Comparison of ENCODE assay signal across 22 cellular contexts in genomic region chr7:139051655-139052054, GRCh38. TPM values are rescaled to one million over a fixed set of nuclear protein-coding genes. Genes with fewer than 3 reads are reported as not detected.
DNase-seq lines count a peak whose midpoint lies in the region; ATAC-seq, FAIRE-seq and TF ChIP-seq lines count a peak whose summit lies in the region.
"Had no signal": no experiment of that assay in that cellular context is flagged by ENCODE, and none has a peak within 500 bp of the region (broad histone marks: within the 10 kb centered on the region; RNA-seq: fewer than 3 reads in every experiment).

No MANE protein-coding gene starts in this region.

- no peaks in the 10 kb centered on the region for H3K9me1 ChIP-seq in K562 (ENCODE audit: control insufficient read depth, insufficient read depth, low read length)

- in situ Hi-C loops in HepG2 (cut with HindIII; ENCODE audit: extremely low pct_ligation_motif_present, low pct_unique_long_range_greater_than_20kb) (no loop called here), K562 (cut with MboI) (no loop called here)

- BruUV-seq in HepG2 (replicated peaks; lab: Mats Ljungman, UMichigan) (no TSS peak), K562 (replicated peaks; lab: Mats Ljungman, UMichigan) (no TSS peak)

- H3K27me3 Mint-ChIP-seq in activated CD8-positive, alpha-beta memory T cell treated with anti-CD3 and anti-CD28 coated beads, Interleukin-2, amount 10 ng/mL, durations not matched to agents 7 days and 5 days, result no peaks in the 10 kb centered on the region
- H3K27me3 Mint-ChIP-seq: CD4-positive, alpha-beta memory T cell had no signal

- H4K20me1 ChIP-seq in HepG2 (ENCODE audit: insufficient read depth, low read length), result no peaks in the 10 kb centered on the region
- H4K20me1 ChIP-seq in K562 (replicated peaks; ENCODE audit: control insufficient read depth, insufficient read depth, low read length), result no peaks in the 10 kb centered on the region

- H3K27ac ChIP-seq in HepG2 (ENCODE audit: extremely low read length, insufficient read depth, low read length), result no peak overlapping the region
- H3K27ac ChIP-seq in right lobe of liver, result no peak overlapping the region
- no peak overlapping the region for H3K27ac ChIP-seq in K562 (ENCODE audit: extremely low read depth, low read depth, low read length)
- H3K27ac ChIP-seq: C4-2B, HL-60 had no signal

- no peak for FAIRE-seq in HepG2 (lab: Jason Lieb, UNC)
- no peak for FAIRE-seq in K562 (lab: Jason Lieb, UNC)
- FAIRE-seq: GM12892, GM18507 had no signal

- no peak overlapping the region for H3K4me3 ChIP-seq in HepG2 (replicated peaks in 1 of 3; ENCODE audit: insufficient read depth in 1 of 3, low read depth in 2 of 3, low read length in 3 of 3)
- no peak overlapping the region for H3K4me3 ChIP-seq in right lobe of liver
- H3K4me3 ChIP-seq in K562, result no peak overlapping the region

- H3K4me1 Mint-ChIP-seq in activated CD8-positive, alpha-beta memory T cell treated with anti-CD3 and anti-CD28 coated beads, Interleukin-2, amount 10 ng/mL, durations not matched to agents 7 days and 5 days, result peaks cover 60% of the 10 kb centered on the region

- H3K4me2 ChIP-seq in HepG2 (ENCODE audit: low read depth, low read length) (no peak overlapping the region), K562 (ENCODE audit: insufficient read depth, low read length) (no peak overlapping the region)

- H3K4me3 Mint-ChIP-seq in activated CD8-positive, alpha-beta memory T cell treated with anti-CD3 and anti-CD28 coated beads, Interleukin-2, amount 10 ng/mL, durations not matched to agents 7 days and 5 days, result no peak overlapping the region
- H3K4me3 Mint-ChIP-seq: CD4-positive, alpha-beta memory T cell; HFFc6 had no signal

- H3K9me3 ChIP-seq in HepG2 (ENCODE audit: low read length), result no peaks in the 10 kb centered on the region
- no peaks in the 10 kb centered on the region for H3K9me3 ChIP-seq in right lobe of liver
- H3K9me3 ChIP-seq in K562 (replicated peaks; ENCODE audit: control insufficient read depth, insufficient read depth, low read depth, low read length), result no peaks in the 10 kb centered on the region

- POLR2A ChIA-PET in HepG2 (lab: Yijun Ruan, JAX) (no interaction called here), K562 (lab: Yijun Ruan, JAX) (interaction anchor here (1.3 to 1.4 kb wide), 3 partner anchors 13 to 22 kb away, joined by 3 to 5 read pairs (median 5); no protein-coding TSS in a partner anchor)

- H2AFZ ChIP-seq in HepG2 (ENCODE audit: low read length) (no peak overlapping the region), K562 (ENCODE audit: low read depth, low read length) (no peak overlapping the region)

- no peak for ATAC-seq in activated CD8-positive, alpha-beta memory T cell treated with anti-CD3 and anti-CD28 coated beads, Interleukin-2, amount 10 ng/mL, durations not matched to agents 7 days and 5 days
- ATAC-seq in HepG2 (no peak), right lobe of liver (no peak), K562 (no peak), GM21825 (IDR thresholded peaks at IDR 0.05; ENCODE audit: unreplicated experiment) (no peak)
- ATAC-seq: HCT116 had no signal

- no peaks in the 10 kb centered on the region for H3K27me3 ChIP-seq in HepG2 (ENCODE audit: control insufficient read depth in 1 of 2, insufficient read depth in 2 of 2, low read length in 2 of 2)
- no peaks in the 10 kb centered on the region for H3K27me3 ChIP-seq in right lobe of liver
- no peaks in the 10 kb centered on the region for H3K27me3 ChIP-seq in K562 (ENCODE audit: control insufficient read depth in 2 of 2, insufficient read depth in 2 of 2, low read length in 2 of 2)

- intact Hi-C loops in HepG2 (cut with micrococcal nuclease; ENCODE audit: unreplicated experiment), result no loop called here
- intact Hi-C loops in right lobe of liver (cut with DNase I), result no loop called here
- intact Hi-C loops in K562 (cut with micrococcal nuclease), result no loop called here
- intact Hi-C loops in posterior cingulate gyrus (cut with DNase I), result no loop called here

- CTCF ChIA-PET in activated CD8-positive, alpha-beta memory T cell treated with anti-CD3 and anti-CD28 coated beads, Interleukin-2, amount 10 ng/mL, durations not matched to agents 7 days and 5 days (lab: Charles Lee), result interaction anchor here (1.1 to 4.3 kb wide), 5 partner anchors 12 to 34 kb away, joined by 3 to 22 read pairs (median 8); no protein-coding TSS in a partner anchor
- CTCF ChIA-PET in HepG2 (lab: Yijun Ruan, JAX; ENCODE audit: low intra/inter-chr PET ratio, low total read pairs), result no interaction called here
- CTCF ChIA-PET in K562 (lab: Yijun Ruan, JAX; ENCODE audit: low intra/inter-chr PET ratio), result no interaction called here

- peaks cover 75% of the 10 kb centered on the region for H3K36me3 Mint-ChIP-seq in activated CD8-positive, alpha-beta memory T cell treated with anti-CD3 and anti-CD28 coated beads, Interleukin-2, amount 10 ng/mL, durations not matched to agents 7 days and 5 days

- H3K4me1 ChIP-seq in HepG2 (ENCODE audit: insufficient read depth, low read length) (no peaks in the 10 kb centered on the region), right lobe of liver (no peaks in the 10 kb centered on the region), K562 (replicated peaks in 1 of 2; ENCODE audit: control insufficient read depth in 2 of 2, insufficient read depth in 2 of 2, low read length in 2 of 2) (peaks cover 0 to 3% of the 10 kb centered on the region in 2 experiments; a peak in 2 of 5 replicates)

- peak overlapping the region; percentile 36 for H3K27ac Mint-ChIP-seq in activated CD8-positive, alpha-beta memory T cell treated with anti-CD3 and anti-CD28 coated beads, Interleukin-2, amount 10 ng/mL, durations not matched to agents 7 days and 5 days
- H3K27ac Mint-ChIP-seq: HFFc6 had no signal

- H3K9me3 Mint-ChIP-seq in activated CD8-positive, alpha-beta memory T cell treated with anti-CD3 and anti-CD28 coated beads, Interleukin-2, amount 10 ng/mL, durations not matched to agents 7 days and 5 days (ENCODE audit: low read depth), result no peaks in the 10 kb centered on the region
- H3K9me3 Mint-ChIP-seq: HFFc6 had no signal

- H3K36me3 ChIP-seq in HepG2 (replicated peaks in 1 of 2; ENCODE audit: control insufficient read depth in 1 of 2, insufficient read depth in 2 of 2, low read length in 2 of 2) (peaks cover 14 to 54% of the 10 kb centered on the region in 2 experiments), right lobe of liver (peaks cover 5 to 75% (median 20%) of the 10 kb centered on the region in 4 donors), K562 (ENCODE audit: control insufficient read depth, insufficient read depth, low read length) (peaks cover 85% of the 10 kb centered on the region)

- TF ChIP-seq POLR2A in HepG2 (IDR thresholded peaks at IDR 0.05; ENCODE audit: insufficient read depth in 1 of 2, low read depth in 2 of 2, low read length in 2 of 2), result no peak
- no peak for TF ChIP-seq POLR2A in right lobe of liver (IDR thresholded peaks at IDR 0.05)
- no peak for TF ChIP-seq POLR2A in K562 (conservative IDR thresholded peaks at IDR 0.05)

- H3K79me2 ChIP-seq in HepG2 (ENCODE audit: insufficient read depth, low read length) (no peaks in the 10 kb centered on the region), K562 (ENCODE audit: control insufficient read depth, insufficient read depth, low read length) (no peaks in the 10 kb centered on the region)

- DNase-seq in activated CD8-positive, alpha-beta memory T cell treated with anti-CD3 and anti-CD28 coated beads, Interleukin-2, amount 10 ng/mL, durations not matched to agents 7 days and 5 days, result no peak
- no peak for DNase-seq in activated CD8-positive, alpha-beta memory T cell treated with anti-CD3 and anti-CD28 coated beads, Interleukin-2, amount 50 U/mL, for 4 hours
- DNase-seq in HepG2 (ENCODE audit: low spot score) (no peak), right lobe of liver (no peak), K562 (ENCODE audit: extremely low read depth in 1 of 4, low spot score in 3 of 4) (no peak), posterior cingulate gyrus (no peak)
- DNase-seq: 8988T; AML-193; CD4-positive, alpha-beta memory T cell; DMS153; DMS79; GDM1; GOT3; H7; HFFc6; IMR-90 had no signal

- no peak overlapping the region for H3K9ac ChIP-seq in HepG2 (ENCODE audit: insufficient read depth, low read depth, low read length)
- no peak overlapping the region for H3K9ac ChIP-seq in K562 (ENCODE audit: insufficient read depth in 1 of 2, low read depth in 2 of 2, low read length in 2 of 2)

- TF ChIP-seq EP300 in HepG2 (IDR thresholded peaks at IDR 0.05; ENCODE audit: low read depth in 2 of 2, low read length in 2 of 2) (no peak), HepG2 (CRISPR knock-in tag; IDR thresholded peaks at IDR 0.05; ENCODE audit: borderline replicate concordance) (no peak), K562 (IDR thresholded peaks at IDR 0.05; ENCODE audit: low read length) (no peak)

- TF ChIP-seq CTCF in HepG2 (CRISPR knock-in tag; IDR thresholded peaks at IDR 0.05) (no peak), right lobe of liver (IDR thresholded peaks at IDR 0.05) (no peak), K562 (IDR thresholded peaks at IDR 0.05 in 2 of 3, conservative IDR thresholded peaks at IDR 0.05 in 1 of 3; ENCODE audit: insufficient read depth in 2 of 3, low read depth in 1 of 3, low read length in 3 of 3) (no peak)

- TF ChIP-seq RAD21 in HepG2 (CRISPR knock-in tag; IDR thresholded peaks at IDR 0.05), result no peak
- TF ChIP-seq RAD21 in K562 (CRISPR knock-in tag; conservative IDR thresholded peaks at IDR 0.05 in 1 of 2, IDR thresholded peaks at IDR 0.05 in 1 of 2), result no peak

RNA-seq across cellular contexts. Expression of gene ZC3HAV1L, which starts 15.8 kb away (rescaled TPM):
- 10 to 100 TPM; 15.7 to 17.9 TPM for total RNA-seq in activated CD8-positive, alpha-beta memory T cell treated with anti-CD3 and anti-CD28 coated beads, Interleukin-2, amount 10 ng/mL, durations not matched to agents 7 days and 5 days
- 8.4 and 11.5 TPM in 2 replicates for total RNA-seq in HepG2 (2016; rRNA removed; fragmentation: Illumina TruSeq; extraction: Trizol)
- total RNA-seq in HepG2 (2016; cell fraction: cytosol; rRNA removed; fragmentation: Illumina TruSeq; extraction: Trizol; ENCODE audit: low read depth), result 0.61 and 0.79 TPM in 2 replicates
- 9.5 and 10.9 TPM in 2 replicates for total RNA-seq in HepG2 (2016; cell fraction: insoluble cytoplasmic fraction; rRNA removed; fragmentation: Illumina TruSeq; extraction: Trizol)
- 3.9 and 4.7 TPM in 2 replicates for total RNA-seq in HepG2 (2016; cell fraction: membrane; rRNA removed; fragmentation: Illumina TruSeq; extraction: Trizol)
- total RNA-seq in HepG2 (2016; cell fraction: nucleus; rRNA removed; fragmentation: Illumina TruSeq; extraction: Trizol), result 6.5 and 8.2 TPM in 2 replicates
- polyA plus RNA-seq in HepG2 (2011; rRNA removed), result 10.5 and 11.1 TPM in 2 replicates
- polyA plus RNA-seq in HepG2 (2011; cell fraction: cytosol; rRNA removed), result 9.0 and 9.4 TPM in 2 replicates
- polyA plus RNA-seq in HepG2 (2011; cell fraction: nucleus; rRNA removed), result 12.6 and 15.0 TPM in 2 replicates
- polyA plus RNA-seq in HepG2 (2012), result 3.6 and 4.2 TPM in 2 replicates
- 0.07 TPM in 1 of 2 replicates, not detected in the other for polyA plus RNA-seq in HepG2 (2016; cell fraction: cytosol; fragmentation: Illumina TruSeq; extraction: Trizol; ENCODE audit: low read depth)
- 4.0 and 4.1 TPM in 2 replicates for polyA plus RNA-seq in HepG2 (2016; cell fraction: insoluble cytoplasmic fraction; fragmentation: Illumina TruSeq; extraction: Trizol; ENCODE audit: low read depth)
- 0.38 TPM in 1 of 2 replicates, not detected in the other for polyA plus RNA-seq in HepG2 (2016; cell fraction: membrane; fragmentation: Illumina TruSeq; extraction: Trizol; ENCODE audit: low read depth)
- polyA plus RNA-seq in HepG2 (2016; cell fraction: nucleus; fragmentation: Illumina TruSeq; extraction: Trizol; ENCODE audit: insufficient read depth, low read depth), result 4.1 and 4.5 TPM in 2 replicates
- 6.5 and 23.7 TPM in 2 replicates for polyA minus RNA-seq in HepG2 (2011; rRNA and poly(A)+ RNA removed; ENCODE audit: low replicate concordance)
- 24.9 and 27.7 TPM in 2 replicates for polyA minus RNA-seq in HepG2 (2011; cell fraction: cytosol; rRNA and poly(A)+ RNA removed)
- 11.1 and 12.1 TPM in 2 replicates for polyA minus RNA-seq in HepG2 (2011; cell fraction: nucleus; rRNA and poly(A)+ RNA removed)
- 1 to 10 TPM in 5 of 6 experiments, under 1 TPM in 1; 0.93 to 3.7 (median 1.8) TPM for total RNA-seq in right lobe of liver
- total RNA-seq in K562 (2011; cell fraction: chromatin; rRNA removed; ENCODE audit: low replicate concordance), result not detected in 2 replicates
- not detected in 2 replicates for total RNA-seq in K562 (2011; cell fraction: nucleolus; rRNA removed)
- total RNA-seq in K562 (2011; cell fraction: nucleoplasm; rRNA removed), result not detected in 2 replicates
- total RNA-seq in K562 (2014; rRNA removed), result not detected in 2 replicates
- total RNA-seq in K562 (2014; rRNA removed; fragmentation: Illumina TruSeq; extraction: Trizol), result not detected in 2 replicates
- not detected in 2 replicates for total RNA-seq in K562 (2015; rRNA removed; fragmentation: Illumina TruSeq; extraction: Trizol)
- not detected in 2 replicates for total RNA-seq in K562 (2021)
- polyA plus RNA-seq in K562 (2011; rRNA removed), result not detected in 2 replicates
- polyA plus RNA-seq in K562 (2011; cell fraction: cytosol; rRNA removed), result not detected in 2 replicates
- polyA plus RNA-seq in K562 (2011; cell fraction: nucleus; rRNA removed), result not detected in 2 replicates
- polyA plus RNA-seq in K562 (2012), result not detected in 2 replicates
- not detected in 2 replicates for polyA plus RNA-seq in K562 (2014; fragmentation: Illumina TruSeq; extraction: Trizol)
- not detected for polyA plus RNA-seq in K562 (2014; fragmentation: Nextera tagmentation; extraction: Ambion mirVana)
- not detected in 2 replicates for polyA plus RNA-seq in K562 (2014; rRNA removed)
- polyA minus RNA-seq in K562 (2011; rRNA and poly(A)+ RNA removed), result not detected in 2 replicates
- polyA minus RNA-seq in K562 (2011; cell fraction: cytosol; rRNA and poly(A)+ RNA removed), result not detected in 2 replicates
- polyA minus RNA-seq in K562 (2011; cell fraction: nucleus; rRNA and poly(A)+ RNA removed), result not detected in 2 replicates

RNA-seq across cellular contexts. Expression of gene ZC3HAV1, which starts 57.9 kb away (rescaled TPM):
- total RNA-seq in activated CD8-positive, alpha-beta memory T cell treated with anti-CD3 and anti-CD28 coated beads, Interleukin-2, amount 10 ng/mL, durations not matched to agents 7 days and 5 days, result 100 to 1,000 TPM; 125 to 139 TPM
- total RNA-seq in HepG2 (2016; rRNA removed; fragmentation: Illumina TruSeq; extraction: Trizol) (23.7 and 33.5 TPM in 2 replicates), right lobe of liver (10 to 100 TPM; 12.3 to 20.6 (median 17.7) TPM), K562 (2014; rRNA removed) (23.9 and 26.4 TPM in 2 replicates), K562 (2014; rRNA removed; fragmentation: Illumina TruSeq; extraction: Trizol) (34.0 TPM in 2 replicates), K562 (2015; rRNA removed; fragmentation: Illumina TruSeq; extraction: Trizol) (38.9 and 40.5 TPM in 2 replicates), K562 (2021) (33.0 and 33.8 TPM in 2 replicates)
- 3.5 and 4.3 TPM in 2 replicates for total RNA-seq in HepG2 (2016; cell fraction: cytosol; rRNA removed; fragmentation: Illumina TruSeq; extraction: Trizol; ENCODE audit: low read depth)
- 22.9 and 29.8 TPM in 2 replicates for total RNA-seq in HepG2 (2016; cell fraction: insoluble cytoplasmic fraction; rRNA removed; fragmentation: Illumina TruSeq; extraction: Trizol)
- 9.5 and 10.0 TPM in 2 replicates for total RNA-seq in HepG2 (2016; cell fraction: membrane; rRNA removed; fragmentation: Illumina TruSeq; extraction: Trizol)
- total RNA-seq in HepG2 (2016; cell fraction: nucleus; rRNA removed; fragmentation: Illumina TruSeq; extraction: Trizol), result 19.8 and 20.1 TPM in 2 replicates
- polyA plus RNA-seq in HepG2 (2011; rRNA removed) (12.7 and 13.7 TPM in 2 replicates), K562 (2011; rRNA removed) (16.9 and 22.4 TPM in 2 replicates), K562 (2014; fragmentation: Illumina TruSeq; extraction: Trizol) (22.8 and 30.9 TPM in 2 replicates), K562 (2014; fragmentation: Nextera tagmentation; extraction: Ambion mirVana) (10 to 100 TPM; 11.9 to 13.4 TPM), K562 (2014; rRNA removed) (18.0 and 18.7 TPM in 2 replicates)
- polyA plus RNA-seq in HepG2 (2011; cell fraction: cytosol; rRNA removed), result 6.8 and 12.0 TPM in 2 replicates
- 5.7 and 7.7 TPM in 2 replicates for polyA plus RNA-seq in HepG2 (2011; cell fraction: nucleus; rRNA removed)
- polyA plus RNA-seq in HepG2 (2012), result 9.0 and 9.1 TPM in 2 replicates
- 0.80 and 0.85 TPM in 2 replicates for polyA plus RNA-seq in HepG2 (2016; cell fraction: cytosol; fragmentation: Illumina TruSeq; extraction: Trizol; ENCODE audit: low read depth)
- polyA plus RNA-seq in HepG2 (2016; cell fraction: insoluble cytoplasmic fraction; fragmentation: Illumina TruSeq; extraction: Trizol; ENCODE audit: low read depth), result 25.7 and 27.7 TPM in 2 replicates
- polyA plus RNA-seq in HepG2 (2016; cell fraction: membrane; fragmentation: Illumina TruSeq; extraction: Trizol; ENCODE audit: low read depth), result 2.5 and 2.7 TPM in 2 replicates
- polyA plus RNA-seq in HepG2 (2016; cell fraction: nucleus; fragmentation: Illumina TruSeq; extraction: Trizol; ENCODE audit: insufficient read depth, low read depth), result 17.5 and 18.1 TPM in 2 replicates
- 30.1 and 55.4 TPM in 2 replicates for polyA minus RNA-seq in HepG2 (2011; rRNA and poly(A)+ RNA removed; ENCODE audit: low replicate concordance)
- 18.6 and 25.6 TPM in 2 replicates for polyA minus RNA-seq in HepG2 (2011; cell fraction: cytosol; rRNA and poly(A)+ RNA removed)
- 17.3 and 24.6 TPM in 2 replicates for polyA minus RNA-seq in HepG2 (2011; cell fraction: nucleus; rRNA and poly(A)+ RNA removed)
- 53.8 and 57.1 TPM in 2 replicates for total RNA-seq in K562 (2011; cell fraction: chromatin; rRNA removed; ENCODE audit: low replicate concordance)
- total RNA-seq in K562 (2011; cell fraction: nucleolus; rRNA removed), result 29.0 and 32.2 TPM in 2 replicates
- 34.5 and 41.2 TPM in 2 replicates for total RNA-seq in K562 (2011; cell fraction: nucleoplasm; rRNA removed)
- 13.3 and 18.4 TPM in 2 replicates for polyA plus RNA-seq in K562 (2011; cell fraction: cytosol; rRNA removed)
- 12.9 and 17.7 TPM in 2 replicates for polyA plus RNA-seq in K562 (2011; cell fraction: nucleus; rRNA removed)
- 20.5 and 21.0 TPM in 2 replicates for polyA plus RNA-seq in K562 (2012)
- 29.5 and 40.3 TPM in 2 replicates for polyA minus RNA-seq in K562 (2011; rRNA and poly(A)+ RNA removed)
- polyA minus RNA-seq in K562 (2011; cell fraction: cytosol; rRNA and poly(A)+ RNA removed), result 24.2 and 28.1 TPM in 2 replicates
- 17.8 and 38.4 TPM in 2 replicates for polyA minus RNA-seq in K562 (2011; cell fraction: nucleus; rRNA and poly(A)+ RNA removed)
